In the genomic region with DNA sequence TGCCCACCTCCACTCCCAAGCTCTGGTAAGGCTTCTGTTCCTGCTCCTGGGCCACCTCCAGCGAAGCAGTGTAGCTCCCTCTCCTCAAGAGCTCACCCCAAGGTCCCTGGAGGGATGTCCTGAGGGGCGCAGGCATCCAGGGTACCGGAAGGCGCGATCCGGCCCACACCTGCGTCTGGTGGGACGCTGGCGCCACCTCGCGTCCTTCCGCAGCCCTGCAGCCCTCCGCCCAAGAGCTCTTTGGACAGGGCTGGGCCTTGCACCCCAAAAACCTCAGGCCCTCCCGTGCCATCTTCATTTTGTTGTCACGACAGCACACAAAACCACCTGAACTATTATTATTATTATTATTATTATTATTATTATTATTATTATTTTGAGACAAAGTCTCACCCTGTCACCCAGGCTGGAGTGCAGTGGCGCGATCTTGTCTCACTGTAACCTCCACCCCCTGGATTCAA, we compare ENCODE assay signal across 10 cellular contexts. TPM values are rescaled to one million over a fixed set of nuclear protein-coding genes. Genes with fewer than 3 reads are reported as not detected.
DNase-seq lines count a peak whose midpoint lies in the region; ATAC-seq and TF ChIP-seq lines count a peak whose summit lies in the region.
"Had no signal": no experiment of that assay in that cellular context is flagged by ENCODE, and none has a peak within 500 bp of the region (broad histone marks: within the 10 kb centered on the region; RNA-seq: fewer than 3 reads in every experiment).

No MANE protein-coding gene starts in this region.

- no peaks in the 10 kb centered on the region for H3K4me1 Mint-ChIP-seq in activated T-cell treated with anti-CD3 and anti-CD28 coated beads, Interleukin-2, amount 50 U/mL, for 24 hours (ENCODE audit: low read depth)
- no peaks in the 10 kb centered on the region for H3K4me1 Mint-ChIP-seq in stimulated activated effector memory CD8-positive, alpha-beta T cell treated with anti-CD3 and anti-CD28 coated beads, Interleukin-12 subunit alpha, Interleukin-12 subunit beta, amount 100 ng/mL, for 72 hours
- H3K4me1 Mint-ChIP-seq: activated B cell treated with CpG ODN at 0.5 μM for 24 hours; CD8-positive, alpha-beta memory T cell had no signal

- H3K9me3 ChIP-seq in right atrium auricular region, result no peaks in the 10 kb centered on the region

- no peaks in the 10 kb centered on the region; the same call in 1 of the 2 replicates for H3K27me3 ChIP-seq in KMS-11 (ENCODE audit: insufficient read depth, low read depth)
- H3K27me3 ChIP-seq in right atrium auricular region, result peaks cover 0 to 3% of the 10 kb centered on the region in 2 donors

- no peaks in the 10 kb centered on the region for H4K20me1 ChIP-seq in KMS-11 (ENCODE audit: insufficient read depth)

- H3K9ac ChIP-seq in KMS-11, result no peak overlapping the region

- H3K4me1 ChIP-seq in KMS-11 (ENCODE audit: low read depth, poor library complexity, severe bottlenecking), result no peaks in the 10 kb centered on the region
- H3K4me1 ChIP-seq in right atrium auricular region, result peaks cover 0 to 8% of the 10 kb centered on the region in 2 donors

- H2AFZ ChIP-seq in KMS-11 (ENCODE audit: low read depth), result no peak overlapping the region

- H3K9me3 Mint-ChIP-seq in activated T-cell treated with anti-CD3 and anti-CD28 coated beads, Interleukin-2, amount 50 U/mL, for 24 hours, result no peaks in the 10 kb centered on the region
- H3K9me3 Mint-ChIP-seq in stimulated activated effector memory CD8-positive, alpha-beta T cell treated with anti-CD3 and anti-CD28 coated beads, Interleukin-12 subunit alpha, Interleukin-12 subunit beta, amount 100 ng/mL, for 72 hours, result no peaks in the 10 kb centered on the region
- H3K9me3 Mint-ChIP-seq: activated B cell treated with CpG ODN at 0.5 μM for 24 hours; CD8-positive, alpha-beta memory T cell had no signal

- no peak overlapping the region for H3K27ac Mint-ChIP-seq in activated T-cell treated with anti-CD3 and anti-CD28 coated beads, Interleukin-2, amount 50 U/mL, for 24 hours
- H3K27ac Mint-ChIP-seq in stimulated activated effector memory CD8-positive, alpha-beta T cell treated with anti-CD3 and anti-CD28 coated beads, Interleukin-12 subunit alpha, Interleukin-12 subunit beta, amount 100 ng/mL, for 72 hours, result no peak overlapping the region
- H3K27ac Mint-ChIP-seq: activated B cell treated with CpG ODN at 0.5 μM for 24 hours had no signal

- H3K36me3 ChIP-seq in KMS-11 (ENCODE audit: insufficient read depth), result no peaks in the 10 kb centered on the region
- H3K36me3 ChIP-seq in right atrium auricular region, result no peaks in the 10 kb centered on the region

- no peaks in the 10 kb centered on the region for H3K79me2 ChIP-seq in KMS-11 (ENCODE audit: insufficient read depth, low read depth)

- H3K27ac ChIP-seq in KMS-11, result no peak overlapping the region
- H3K27ac ChIP-seq in right atrium auricular region, result no peak overlapping the region

- no peak overlapping the region for H3K4me3 Mint-ChIP-seq in activated T-cell treated with anti-CD3 and anti-CD28 coated beads, Interleukin-2, amount 50 U/mL, for 24 hours
- H3K4me3 Mint-ChIP-seq in stimulated activated effector memory CD8-positive, alpha-beta T cell treated with anti-CD3 and anti-CD28 coated beads, Interleukin-12 subunit alpha, Interleukin-12 subunit beta, amount 100 ng/mL, for 72 hours, result no peak overlapping the region
- H3K4me3 Mint-ChIP-seq: activated B cell treated with CpG ODN at 0.5 μM for 24 hours; CD8-positive, alpha-beta memory T cell had no signal

- peak; percentile 55 for ATAC-seq in stimulated activated effector memory CD8-positive, alpha-beta T cell treated with anti-CD3 and anti-CD28 coated beads, Interleukin-12 subunit alpha, Interleukin-12 subunit beta, amount 100 ng/mL, for 72 hours
- ATAC-seq in GM18868 (IDR thresholded peaks at IDR 0.05; ENCODE audit: unreplicated experiment), result no peak

- H3K4me3 ChIP-seq in KMS-11 (IDR thresholded peaks at IDR 0.05; ENCODE audit: insufficient read depth, low read depth, low read length) (no peak overlapping the region), right atrium auricular region (no peak overlapping the region)

- peaks cover 37% of the 10 kb centered on the region for H3K27me3 Mint-ChIP-seq in activated T-cell treated with anti-CD3 and anti-CD28 coated beads, Interleukin-2, amount 50 U/mL, for 24 hours

- DNase-seq in NCI-H1694 (lab: John Stamatoyannopoulos, UW) (peak; percentile 18), NCI-H1694 treated with DMSO at 0.1 percent for 48 hours (lab: John Stamatoyannopoulos, UW) (no peak), right atrium auricular region (ENCODE audit: low spot score) (no peak), epidermal melanocyte (ENCODE audit: insufficient read length, low spot score) (no peak)
- DNase-seq in activated T-cell treated with anti-CD3 and anti-CD28 coated beads, Interleukin-2, amount 50 U/mL, for 24 hours, result peak; percentile 63
- peak; percentile 41 to 68 for DNase-seq in stimulated activated effector memory CD8-positive, alpha-beta T cell treated with anti-CD3 and anti-CD28 coated beads, Interleukin-12 subunit alpha, Interleukin-12 subunit beta, amount 100 ng/mL, for 72 hours (ENCODE audit: low spot score in 2 of 2)
- DNase-seq: activated B cell treated with CpG ODN at 0.5 μM for 24 hours had no signal

- H3K4me2 ChIP-seq in KMS-11, result no peak overlapping the region

- peak; percentile 56; the same call in 1 of the 2 replicates for TF ChIP-seq CTCF in KMS-11 (conservative IDR thresholded peaks at IDR 0.05; ENCODE audit: low read depth, low read length)
- TF ChIP-seq CTCF in right atrium auricular region (IDR thresholded peaks at IDR 0.05), result peak; percentile 39 to 81

- H3K36me3 Mint-ChIP-seq in activated T-cell treated with anti-CD3 and anti-CD28 coated beads, Interleukin-2, amount 50 U/mL, for 24 hours (ENCODE audit: low read depth), result no peaks in the 10 kb centered on the region
- H3K36me3 Mint-ChIP-seq in stimulated activated effector memory CD8-positive, alpha-beta T cell treated with anti-CD3 and anti-CD28 coated beads, Interleukin-12 subunit alpha, Interleukin-12 subunit beta, amount 100 ng/mL, for 72 hours, result no peaks in the 10 kb centered on the region
- H3K36me3 Mint-ChIP-seq: CD8-positive, alpha-beta memory T cell had no signal

RNA-seq across cellular contexts. Expression of a gene that starts 49.2 kb away (rescaled TPM):
- total RNA-seq in right atrium auricular region, result not detected
- total RNA-seq: activated B cell treated with CpG ODN at 0.5 μM for 24 hours; CD8-positive, alpha-beta memory T cell had no signal

Comparison
In these comparisons a context has a peak if more than half of its experiments do, and no peak if none do; other contexts are left out.
1. DNase-seq: peak in NCI-H1694 (single experiment), activated T-cell treated with anti-CD3 and anti-CD28 coated beads, Interleukin-2, amount 50 U/mL, for 24 hours (single experiment) and stimulated activated effector memory CD8-positive, alpha-beta T cell treated with anti-CD3 and anti-CD28 coated beads, Interleukin-12 subunit alpha, Interleukin-12 subunit beta, amount 100 ng/mL, for 72 hours (2 of 2); none in NCI-H1694 treated with DMSO at 0.1 percent for 48 hours (single experiment), right atrium auricular region (single experiment) and epidermal melanocyte (single experiment).